In genomic region chr6:96015791-96016776, GRCh38 we compare ENCODE assay signal across 1 cellular context.
TF ChIP-seq lines count a peak whose summit lies in the region.

FUT9 (plus strand) TSS chr6:96015974; CDS start chr6:96203156, 187,182 bp downstream.

TF ChIP-seq in H1, 55 proteins besides CTCF, POLR2A, EP300 and RAD21 (continued from another document):
- TF ChIP-seq CHD7 (IDR thresholded peaks at IDR 0.05; ENCODE audit: insufficient replicate concordance, low read length) (no peak), POLR2AphosphoS5 (IDR thresholded peaks at IDR 0.05; ENCODE audit: low read depth, low read length) (peak; percentile 23; the same call in 1 of the 2 replicates), EZH2 (IDR thresholded peaks at IDR 0.05; ENCODE audit: low read depth, low read length, severe bottlenecking) (no peak), JUND (IDR thresholded peaks at IDR 0.05; ENCODE audit: low read length) (no peak), RBBP5 (IDR thresholded peaks at IDR 0.05; ENCODE audit: borderline replicate concordance, low read depth, low read length) (peak; percentile 83; the same call in 1 of the 2 replicates), BCL11A (IDR thresholded peaks at IDR 0.05; ENCODE audit: low read depth in 2 of 2, low read length in 2 of 2) (no peak), BACH1 (IDR thresholded peaks at IDR 0.05; ENCODE audit: low read length) (no peak), SIX5 (IDR thresholded peaks at IDR 0.05; ENCODE audit: low read depth, low read length) (no peak), SAP30 (IDR thresholded peaks at IDR 0.05; ENCODE audit: insufficient read depth, insufficient replicate concordance, low read length) (no peak), RNF2 (IDR thresholded peaks at IDR 0.05; ENCODE audit: borderline replicate concordance, low read depth, low read length, missing control alignments, poor library complexity, severe bottlenecking) (no peak), SUZ12 (IDR thresholded peaks at IDR 0.05; ENCODE audit: low read length) (no peak), NANOG (IDR thresholded peaks at IDR 0.05; ENCODE audit: insufficient read depth, low read depth, low read length, poor library complexity, severe bottlenecking) (no peak), YY1 (IDR thresholded peaks at IDR 0.05; ENCODE audit: low read depth, low read length) (no peak), HDAC2 (IDR thresholded peaks at IDR 0.05; ENCODE audit: borderline replicate concordance in 1 of 2, low read depth in 2 of 2, low read length in 2 of 2) (0 out of 4 replicates have a peak, but pooled peaks of 1 of the 2 experiments have one; percentile 19), FOSL1 (IDR thresholded peaks at IDR 0.05; ENCODE audit: insufficient read depth, low read depth, low read length) (0 out of 2 replicates have a peak, but pooled peaks have one; percentile 2), ASH2L (IDR thresholded peaks at IDR 0.05; ENCODE audit: low read length) (peak; percentile 91), KDM4A (IDR thresholded peaks at IDR 0.05; ENCODE audit: low read depth, low read length, severe bottlenecking) (peak; percentile 89), TBP (IDR thresholded peaks at IDR 0.05; ENCODE audit: low read depth, low read length) (peak; percentile 19), SP1 (IDR thresholded peaks at IDR 0.05; ENCODE audit: low read depth, low read length) (no peak), POU5F1 (IDR thresholded peaks at IDR 0.05; ENCODE audit: low read depth, low read length) (no peak), JUN (IDR thresholded peaks at IDR 0.05; ENCODE audit: low read depth, low read length) (no peak), PHF8 (conservative IDR thresholded peaks at IDR 0.05; ENCODE audit: low read depth, low read length) (peak; percentile 62), USF2 (IDR thresholded peaks at IDR 0.05; ENCODE audit: low read length) (no peak), CBX5 (IDR thresholded peaks at IDR 0.05; ENCODE audit: low read depth, low read length) (no peak), RFX5 (IDR thresholded peaks at IDR 0.05; ENCODE audit: borderline replicate concordance, low read depth, low read length) (no peak), MAFK (IDR thresholded peaks at IDR 0.05; ENCODE audit: low read depth, low read length) (no peak), RXRA (IDR thresholded peaks at IDR 0.05; ENCODE audit: insufficient read depth, low read depth, low read length) (no peak), ZNF274 (IDR thresholded peaks at IDR 0.05; ENCODE audit: borderline replicate concordance, extremely low read depth, low read length) (no peak), CBX8 (IDR thresholded peaks at IDR 0.05; ENCODE audit: borderline replicate concordance, low read depth, low read length) (no peak), SP2 (IDR thresholded peaks at IDR 0.05; ENCODE audit: low read length) (no peak), SRF (IDR thresholded peaks at IDR 0.05; ENCODE audit: low read depth, low read length) (no peak), TCF12 (IDR thresholded peaks at IDR 0.05; ENCODE audit: low read depth, low read length) (no peak), ATF3 (IDR thresholded peaks at IDR 0.05; ENCODE audit: insufficient read depth, low read depth, low read length) (no peak), CHD1 (IDR thresholded peaks at IDR 0.05; ENCODE audit: low read depth, low read length) (no peak), CEBPB (IDR thresholded peaks at IDR 0.05; ENCODE audit: low read depth, low read length) (no peak)
- TF ChIP-seq, protein P1, sequence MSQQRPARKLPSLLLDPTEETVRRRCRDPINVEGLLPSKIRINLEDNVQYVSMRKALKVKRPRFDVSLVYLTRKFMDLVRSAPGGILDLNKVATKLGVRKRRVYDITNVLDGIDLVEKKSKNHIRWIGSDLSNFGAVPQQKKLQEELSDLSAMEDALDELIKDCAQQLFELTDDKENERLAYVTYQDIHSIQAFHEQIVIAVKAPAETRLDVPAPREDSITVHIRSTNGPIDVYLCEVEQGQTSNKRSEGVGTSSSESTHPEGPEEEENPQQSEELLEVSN (IDR thresholded peaks at IDR 0.05), result peak; percentile 94
- TF ChIP-seq, protein P2, sequence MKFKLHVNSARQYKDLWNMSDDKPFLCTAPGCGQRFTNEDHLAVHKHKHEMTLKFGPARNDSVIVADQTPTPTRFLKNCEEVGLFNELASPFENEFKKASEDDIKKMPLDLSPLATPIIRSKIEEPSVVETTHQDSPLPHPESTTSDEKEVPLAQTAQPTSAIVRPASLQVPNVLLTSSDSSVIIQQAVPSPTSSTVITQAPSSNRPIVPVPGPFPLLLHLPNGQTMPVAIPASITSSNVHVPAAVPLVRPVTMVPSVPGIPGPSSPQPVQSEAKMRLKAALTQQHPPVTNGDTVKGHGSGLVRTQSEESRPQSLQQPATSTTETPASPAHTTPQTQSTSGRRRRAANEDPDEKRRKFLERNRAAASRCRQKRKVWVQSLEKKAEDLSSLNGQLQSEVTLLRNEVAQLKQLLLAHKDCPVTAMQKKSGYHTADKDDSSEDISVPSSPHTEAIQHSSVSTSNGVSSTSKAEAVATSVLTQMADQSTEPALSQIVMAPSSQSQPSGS (IDR thresholded peaks at IDR 0.05; ENCODE audit: low read length), result no peak
